In the genomic region with DNA sequence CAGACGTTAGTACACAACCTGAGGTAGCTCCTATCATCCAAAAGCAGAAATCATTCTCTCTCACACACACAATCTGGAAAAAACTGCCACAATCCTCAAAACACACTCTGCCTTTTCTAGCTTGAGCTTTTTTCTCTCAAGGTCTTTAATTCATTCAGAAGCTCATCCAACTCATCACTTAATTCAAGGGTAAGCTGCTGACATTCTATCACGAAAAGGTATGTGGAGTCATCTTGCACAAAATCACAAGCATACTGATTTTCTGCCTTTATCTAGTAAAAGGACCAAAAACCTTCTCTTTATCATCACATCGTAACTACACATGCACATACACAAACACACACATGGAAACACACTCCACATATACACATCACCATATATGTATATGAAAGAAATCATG, we compare ENCODE assay signal across 29 cellular contexts.
"Had no signal": no experiment of that assay in that cellular context is flagged by ENCODE, and none has a peak within 500 bp of the region (broad histone marks: within the 10 kb centered on the region; RNA-seq: fewer than 3 reads in every experiment).

No MANE protein-coding gene starts in this region.

- H3K4me1 ChIP-seq: parathyroid adenoma, right lobe of liver, sigmoid colon, suprapubic skin, testis, tibial artery, transverse colon, upper lobe of right lung, uterus had no signal

- H2AFZ ChIP-seq: neural progenitor cell, parathyroid adenoma had no signal

- H3K4me2 ChIP-seq: neural progenitor cell had no signal

- H3K27me3 ChIP-seq: neural progenitor cell, ovary, right lobe of liver, sigmoid colon, stomach, suprapubic skin, testis, tibial artery, transverse colon, upper lobe of right lung, uterus had no signal

- H3K9me3 ChIP-seq: ovary, psoas muscle, right lobe of liver, sigmoid colon, stomach, suprapubic skin, testis, tibial artery, transverse colon, upper lobe of right lung, uterus had no signal

- ATAC-seq: natural killer cell; stimulated activated effector memory CD8-positive, alpha-beta T cell treated with anti-CD3 and anti-CD28 coated beads, Interleukin-12 subunit alpha, Interleukin-12 subunit beta, amount 100 ng/mL, for 72 hours; stimulated activated naive B cell treated with anti-CD40 and anti-IgM and Interleukin-4, amounts not matched to agents 10 μg/mL and 1 μg/mL and 100 μg/mL, for 72 hours; upper lobe of right lung had no signal

- H3K79me2 ChIP-seq: parathyroid adenoma had no signal

- H3K36me3 ChIP-seq: neural progenitor cell, ovary, right lobe of liver, sigmoid colon, stomach, suprapubic skin, tibial artery, transverse colon, upper lobe of right lung, uterus had no signal

- H3K4me1 Mint-ChIP-seq: natural killer cell; stimulated activated effector memory CD8-positive, alpha-beta T cell treated with anti-CD3 and anti-CD28 coated beads, Interleukin-12 subunit alpha, Interleukin-12 subunit beta, amount 100 ng/mL, for 72 hours; stimulated activated naive B cell treated with anti-CD40 and anti-IgM and Interleukin-4, amounts not matched to agents 10 μg/mL and 1 μg/mL and 100 μg/mL, for 72 hours had no signal

- DNase-seq: natural killer cell; occipital lobe; ovary; posterior cingulate gyrus; psoas muscle; right cardiac atrium; right lobe of liver; sigmoid colon; small intestine; stimulated activated CD4-positive, alpha-beta T cell treated with anti-CD3 and anti-CD28 coated beads, Interleukin-15, amount 100 ng/mL, for 24 hours; stimulated activated CD4-positive, alpha-beta T cell treated with anti-CD3 and anti-CD28 coated beads, Interleukin-2, amount 100 ng/mL, for 24 hours; stimulated activated CD4-positive, alpha-beta T cell treated with anti-CD3 and anti-CD28 coated beads, Interleukin-2, amount 100 ng/mL, for 48 hours; stimulated activated CD4-positive, alpha-beta T cell treated with anti-CD3 and anti-CD28 coated beads, Interleukin-4, amount 100 ng/mL, for 24 hours; stimulated activated naive B cell treated with anti-CD40 and anti-IgM and Interleukin-4, amounts not matched to agents 10 μg/mL and 1 μg/mL and 100 μg/mL, for 72 hours; stimulated activated naive CD4-positive, alpha-beta T cell treated with Interleukin-2 at 50 U/mL for 16 hours; stomach; testis; tibial artery; transverse colon; upper lobe of right lung; uterus had no signal

- H3K27ac Mint-ChIP-seq: natural killer cell; neural progenitor cell; progenitor cell of endocrine pancreas; stimulated activated effector memory CD8-positive, alpha-beta T cell treated with anti-CD3 and anti-CD28 coated beads, Interleukin-12 subunit alpha, Interleukin-12 subunit beta, amount 100 ng/mL, for 72 hours; stimulated activated naive B cell treated with anti-CD40 and anti-IgM and Interleukin-4, amounts not matched to agents 10 μg/mL and 1 μg/mL and 100 μg/mL, for 72 hours; stimulated activated naive CD8-positive, alpha-beta T cell treated with anti-CD3 and anti-CD28 coated beads, Interleukin-15, Interleukin-2, amounts not matched to agents 100 ng/mL and 50 ng/mL, for 24 hours; type B pancreatic cell had no signal

- H3K27ac ChIP-seq: neural progenitor cell, ovary, right lobe of liver, suprapubic skin, testis, tibial artery, transverse colon, upper lobe of right lung, uterus had no signal

- H3K4me3 ChIP-seq: neural progenitor cell, ovary, right lobe of liver, sigmoid colon, stomach, suprapubic skin, testis, tibial artery, transverse colon, upper lobe of right lung, uterus had no signal

- H3K4me3 Mint-ChIP-seq: natural killer cell; nephron; neural progenitor cell; stimulated activated effector memory CD8-positive, alpha-beta T cell treated with anti-CD3 and anti-CD28 coated beads, Interleukin-12 subunit alpha, Interleukin-12 subunit beta, amount 100 ng/mL, for 72 hours; stimulated activated naive B cell treated with anti-CD40 and anti-IgM and Interleukin-4, amounts not matched to agents 10 μg/mL and 1 μg/mL and 100 μg/mL, for 72 hours; stimulated activated naive CD8-positive, alpha-beta T cell treated with anti-CD3 and anti-CD28 coated beads, Interleukin-15, Interleukin-2, amounts not matched to agents 100 ng/mL and 50 ng/mL, for 24 hours; type B pancreatic cell had no signal

- H3K9me3 Mint-ChIP-seq: natural killer cell; nephron; neural progenitor cell; stimulated activated effector memory CD8-positive, alpha-beta T cell treated with anti-CD3 and anti-CD28 coated beads, Interleukin-12 subunit alpha, Interleukin-12 subunit beta, amount 100 ng/mL, for 72 hours; stimulated activated naive B cell treated with anti-CD40 and anti-IgM and Interleukin-4, amounts not matched to agents 10 μg/mL and 1 μg/mL and 100 μg/mL, for 72 hours; stimulated activated naive CD8-positive, alpha-beta T cell treated with anti-CD3 and anti-CD28 coated beads, Interleukin-15, Interleukin-2, amounts not matched to agents 100 ng/mL and 50 ng/mL, for 24 hours; type B pancreatic cell had no signal

- H3K36me3 Mint-ChIP-seq: natural killer cell; stimulated activated effector memory CD8-positive, alpha-beta T cell treated with anti-CD3 and anti-CD28 coated beads, Interleukin-12 subunit alpha, Interleukin-12 subunit beta, amount 100 ng/mL, for 72 hours; stimulated activated naive B cell treated with anti-CD40 and anti-IgM and Interleukin-4, amounts not matched to agents 10 μg/mL and 1 μg/mL and 100 μg/mL, for 72 hours had no signal
